ENCODE assay signal across 15 cellular contexts in the genomic region with DNA sequence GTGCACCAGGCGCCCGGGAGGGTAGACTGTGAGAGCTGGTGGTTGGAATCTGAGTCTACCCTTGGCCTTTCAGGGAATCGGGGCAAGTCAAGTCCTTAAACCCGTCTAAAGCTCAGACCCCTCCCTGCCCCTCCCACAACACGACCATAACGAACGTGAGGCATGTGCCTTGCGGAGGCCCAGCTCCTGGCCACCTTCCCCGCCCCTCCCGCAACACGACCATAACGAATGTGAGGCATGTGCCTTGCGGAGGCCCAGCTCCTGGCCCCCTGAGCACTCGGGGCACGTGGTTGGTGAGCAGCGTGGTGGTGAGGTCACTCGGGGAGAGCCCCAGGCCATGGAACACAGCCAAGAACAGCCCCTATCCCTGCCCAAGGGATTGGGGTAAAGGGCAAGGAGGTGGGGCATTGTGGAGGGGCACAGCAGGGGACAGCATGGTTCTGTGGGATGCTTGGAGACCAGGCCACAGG.
"Had no signal": no experiment of that assay in that cellular context is flagged by ENCODE, and none has a peak within 500 bp of the region (broad histone marks: within the 10 kb centered on the region; RNA-seq: fewer than 3 reads in every experiment).

No MANE protein-coding gene starts in this region.

- H3K4me1 Mint-ChIP-seq: naive thymus-derived CD4-positive, alpha-beta T cell had no signal

- ATAC-seq: gastrocnemius medialis; naive thymus-derived CD4-positive, alpha-beta T cell; sciatic nerve; SK-N-SH treated with all-trans-retinoic acid at 6 μM for 48 hours; stimulated activated naive CD8-positive, alpha-beta T cell treated with anti-CD3 and anti-CD28 coated beads, Interleukin-15, Interleukin-2, amounts not matched to agents 100 U/mL and 50 U/mL, for 24 hours had no signal

- H3K36me3 ChIP-seq: adrenal gland, gastrocnemius medialis, neutrophil had no signal

- H3K4me1 ChIP-seq: adrenal gland, gastrocnemius medialis had no signal

- H3K27ac ChIP-seq: adrenal gland, coronary artery, epithelial cell of prostate, gastrocnemius medialis, neutrophil had no signal

- H3K36me3 Mint-ChIP-seq: naive thymus-derived CD4-positive, alpha-beta T cell had no signal

- H3K4me3 Mint-ChIP-seq: naive thymus-derived CD4-positive, alpha-beta T cell had no signal

- H3K27me3 ChIP-seq: adrenal gland, gastrocnemius medialis, neutrophil had no signal

- DNase-seq: caudate nucleus; effector CD8-positive, alpha-beta T cell; stimulated activated CD4-positive, alpha-beta T cell treated with anti-CD3 and anti-CD28 coated beads, Interleukin-4, amount 100 ng/mL, for 1 hour; stimulated activated CD8-positive, alpha-beta memory T cell treated with anti-CD3 and anti-CD28 coated beads, Interleukin-4, amount 100 ng/mL, for 48 hours; stimulated activated naive CD8-positive, alpha-beta T cell treated with anti-CD3 and anti-CD28 coated beads, Interleukin-15, Interleukin-2, amounts not matched to agents 100 U/mL and 50 U/mL, for 24 hours had no signal

- H3K4me3 ChIP-seq: adrenal gland, coronary artery, gastrocnemius medialis, lung had no signal

- H3K9me3 ChIP-seq: adrenal gland, gastrocnemius medialis, neutrophil had no signal

- H3K27ac Mint-ChIP-seq: naive thymus-derived CD4-positive, alpha-beta T cell; progenitor cell of endocrine pancreas had no signal
